8 cellular contexts compared by ENCODE assay signal in the genomic region with DNA sequence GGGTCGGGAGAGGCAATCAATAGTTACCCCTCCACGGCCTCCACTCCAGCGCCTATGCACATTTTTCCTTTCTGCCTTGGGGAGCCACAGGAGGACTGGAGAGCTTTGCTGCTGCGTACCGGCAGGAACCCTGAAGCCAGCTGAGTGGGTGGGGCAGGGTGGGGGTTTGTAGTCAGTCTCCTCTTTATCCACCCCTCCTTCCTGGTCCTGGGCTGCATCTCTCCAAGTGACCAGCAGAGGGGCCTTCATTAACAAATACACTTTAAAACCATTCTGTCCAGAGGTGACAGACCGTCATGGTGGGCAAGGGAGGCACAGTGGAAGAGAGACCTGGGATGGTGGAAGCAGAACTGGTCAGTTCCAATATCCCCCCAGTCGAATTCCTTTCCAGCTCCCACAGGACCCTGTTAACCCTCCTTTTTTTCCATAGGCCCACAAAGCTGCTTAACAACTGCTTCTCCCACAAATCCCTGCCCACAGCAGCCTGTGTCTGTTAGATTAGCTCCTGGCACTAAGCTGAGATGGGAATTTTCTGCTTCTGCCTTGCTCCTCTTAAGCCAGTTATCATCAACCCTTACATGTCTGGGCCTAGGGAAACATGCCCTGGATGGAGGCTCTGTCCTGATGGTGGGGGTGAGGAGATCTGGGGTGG. TPM values are rescaled to one million over a fixed set of nuclear protein-coding genes. Genes with fewer than 3 reads are reported as not detected.
A peak's percentile ranks its signal among the peaks of the same experiment; 100 is the strongest.
DNase-seq lines count a peak whose midpoint lies in the region; ATAC-seq and TF ChIP-seq lines count a peak whose summit lies in the region.

No MANE protein-coding gene starts in this region.

- H3K27me3 ChIP-seq in left lung: peaks cover 8 to 49% of the 10 kb centered on the region in 2 donors
- peaks cover 4% of the 10 kb centered on the region for H3K27me3 ChIP-seq in thyroid gland

- no peaks in the 10 kb centered on the region for H3K36me3 ChIP-seq in left lung
- no peaks in the 10 kb centered on the region for H3K36me3 ChIP-seq in thyroid gland

- H3K9me3 ChIP-seq in left lung (no peaks in the 10 kb centered on the region), thyroid gland (no peaks in the 10 kb centered on the region)

- H3K9me3 Mint-ChIP-seq in chondrocyte (ENCODE audit: low read depth): no peaks in the 10 kb centered on the region

- peaks cover 10 to 22% of the 10 kb centered on the region in 2 donors for H3K4me1 ChIP-seq in left lung
- H3K4me1 ChIP-seq in thyroid gland: peaks cover 6 to 12% of the 10 kb centered on the region in 2 donors

- 11 to 21% methylated on average over 7 of the region's 7 CpGs for WGBS in thyroid gland, 2 donors

- peaks cover 9% of the 10 kb centered on the region for H3K4me1 Mint-ChIP-seq in chondrocyte (ENCODE audit: low read depth)

- no peaks in the 10 kb centered on the region for H3K36me3 Mint-ChIP-seq in chondrocyte (ENCODE audit: low read depth)

- no peak overlapping the region for H3K27ac ChIP-seq in left lung
- H3K27ac ChIP-seq in thyroid gland: no peak overlapping the region

- ATAC-seq in left lung: peak; percentile 88
- no peak for ATAC-seq in GM19467 (IDR thresholded peaks at IDR 0.05; ENCODE audit: unreplicated experiment)

- DNase-seq in stimulated activated CD4-positive, alpha-beta T cell treated with anti-CD3 and anti-CD28 coated beads, Interleukin-15, amount 100 ng/mL, for 24 hours: peak; percentile 46
- no peak for DNase-seq in stimulated activated CD4-positive, alpha-beta T cell treated with anti-CD3 and anti-CD28 coated beads, Interleukin-4, amount 100 ng/mL, for 4 hours
- DNase-seq in RKO (ENCODE audit: low spot score) (peak; percentile 85), chondrocyte (ENCODE audit: low spot score) (peak; percentile 49), left lung (no peak), thyroid gland (peak; percentile 71 to 73)

- H3K27me3 Mint-ChIP-seq in chondrocyte (ENCODE audit: low read depth): peaks cover 5% of the 10 kb centered on the region

- no peak overlapping the region for H3K27ac Mint-ChIP-seq in chondrocyte (ENCODE audit: unreplicated experiment)

- no peak for TF ChIP-seq POLR2A in thyroid gland (IDR thresholded peaks at IDR 0.05)

- no peak for TF ChIP-seq EP300 in Ishikawa (IDR thresholded peaks at IDR 0.05; ENCODE audit: borderline replicate concordance)

- peak; percentile 64 for TF ChIP-seq RAD21 in Ishikawa (IDR thresholded peaks at IDR 0.05; ENCODE audit: low read depth)

- no peak overlapping the region for H3K4me3 Mint-ChIP-seq in chondrocyte (ENCODE audit: unreplicated experiment)

- intact Hi-C loops in left lung (cut with DNase I) (no loop called here), thyroid gland (cut with DNase I) (loop anchor here (5.0 kb wide), 1 partner anchor 52 kb away; no protein-coding TSS in a partner anchor)

- H3K4me3 ChIP-seq in left lung (no peak overlapping the region), thyroid gland (replicated peaks in 1 of 3) (no peak overlapping the region)

- TF ChIP-seq CTCF in chondrocyte (IDR thresholded peaks at IDR 0.05) (peak; percentile 83), left lung (IDR thresholded peaks at IDR 0.05) (peak; percentile 61 to 71), thyroid gland (IDR thresholded peaks at IDR 0.05) (peak; percentile 49 to 81 (median 64))

TF ChIP-seq in Ishikawa, 13 proteins besides CTCF, POLR2A, EP300 and RAD21:
- TF ChIP-seq ZBTB7A (IDR thresholded peaks at IDR 0.05; ENCODE audit: low read depth) (no peak), EGR1 (IDR thresholded peaks at IDR 0.05) (no peak), CREB1 (IDR thresholded peaks at IDR 0.05; ENCODE audit: low read depth) (no peak), CEBPB (IDR thresholded peaks at IDR 0.05) (no peak), YY1 (IDR thresholded peaks at IDR 0.05; ENCODE audit: low read depth) (no peak), FOXM1 (IDR thresholded peaks at IDR 0.05; ENCODE audit: borderline replicate concordance, low read depth) (no peak), TAF1 (IDR thresholded peaks at IDR 0.05; ENCODE audit: low read depth) (no peak), MAX (IDR thresholded peaks at IDR 0.05) (no peak), NFIC (IDR thresholded peaks at IDR 0.05) (no peak), TEAD4 (IDR thresholded peaks at IDR 0.05) (no peak), TCF12 (IDR thresholded peaks at IDR 0.05; ENCODE audit: low read depth) (no peak), REST (IDR thresholded peaks at IDR 0.05; ENCODE audit: low read depth) (no peak), USF1 (IDR thresholded peaks at IDR 0.05) (no peak)

RNA-seq across cellular contexts. Expression of gene ABCG4, which starts 3.9 kb away (rescaled TPM):
- total RNA-seq in chondrocyte (0.80 to 2.5 TPM (median 2.0 TPM) in 3 replicates), left lung (under 1 TPM; 0.26 to 0.64 TPM), thyroid gland (1 to 10 TPM in 2 of 4 donors, under 1 TPM in 2; 0.13 to 1.6 (median 0.82) TPM)

RNA-seq across cellular contexts. Expression of gene HINFP, which starts 23.6 kb away (rescaled TPM):
- total RNA-seq in chondrocyte (16.9 to 22.9 TPM (median 21.9 TPM) in 3 replicates), left lung (10 to 100 TPM; 21.6 to 22.2 TPM), thyroid gland (10 to 100 TPM; 24.0 to 37.7 (median 33.2) TPM)

RNA-seq across cellular contexts. Expression of gene NLRX1, which starts 23.6 kb away (rescaled TPM):
- total RNA-seq in chondrocyte (13.0 to 20.1 TPM (median 19.2 TPM) in 3 replicates), left lung (10 to 100 TPM; 15.0 to 15.7 TPM), thyroid gland (10 to 100 TPM; 13.3 to 33.1 (median 19.5) TPM)

RNA-seq across cellular contexts. Expression of gene C2CD2L, which starts 37.8 kb away (rescaled TPM):
- total RNA-seq in chondrocyte (11.8 to 13.2 TPM (median 12.1 TPM) in 3 replicates), left lung (10 to 100 TPM; 16.6 to 18.6 TPM), thyroid gland (1 to 10 TPM; 6.7 to 8.9 (median 7.9) TPM)

RNA-seq across cellular contexts. Expression of gene NHERF4, which starts 40.3 kb away (rescaled TPM):
- total RNA-seq in chondrocyte: not detected in 3 replicates
- not detected for total RNA-seq in left lung
- not detected for total RNA-seq in thyroid gland

Comparison
In these comparisons a context has a peak if more than half of its experiments do, and no peak if none do; other contexts are left out.
1. DNase-seq: peak in stimulated activated CD4-positive, alpha-beta T cell treated with anti-CD3 and anti-CD28 coated beads, Interleukin-15, amount 100 ng/mL, for 24 hours (single experiment), RKO (single experiment), chondrocyte (single experiment) and thyroid gland (2 of 2); none in stimulated activated CD4-positive, alpha-beta T cell treated with anti-CD3 and anti-CD28 coated beads, Interleukin-4, amount 100 ng/mL, for 4 hours (0 of 2) and left lung (0 of 2).
2. Peak in every context shown above with its lines, with median percentiles within 50 percentile points of each other: CTCF ChIP-seq.